Comparison of ENCODE assay signal across 8 cellular contexts in genomic region chr2:64606495-64607363, GRCh38. TPM values are rescaled to one million over a fixed set of nuclear protein-coding genes. Genes with fewer than 3 reads are reported as not detected.
DNase-seq lines count a peak whose midpoint lies in the region; ATAC-seq and TF ChIP-seq lines count a peak whose summit lies in the region.

No MANE protein-coding gene starts in this region.

- peak overlapping the region in 1 of 2 donors; percentile 74 for H3K27ac ChIP-seq in ascending aorta

- H3K27me3 ChIP-seq in ascending aorta = no peaks in the 10 kb centered on the region
- H3K27me3 ChIP-seq in kidney epithelial cell (ENCODE audit: control insufficient read depth, insufficient read depth, low read length) = no peaks in the 10 kb centered on the region

- peak; percentile 51 for TF ChIP-seq POLR2A in GM18951 (IDR thresholded peaks at IDR 0.05; ENCODE audit: extremely low read depth, insufficient read depth, insufficient read length)

- H3K9me3 ChIP-seq in ascending aorta = no peaks in the 10 kb centered on the region

- peak; percentile 52 to 99 (median 82) for DNase-seq in T-helper 2 cell
- DNase-seq in ascending aorta (ENCODE audit: low spot score in 2 of 2) = peak; percentile 90 to 95
- DNase-seq in kidney epithelial cell (ENCODE audit: low read depth) = peak; percentile 41
- peak; percentile 85 for DNase-seq in stimulated activated CD4-positive, alpha-beta T cell treated with anti-CD3 and anti-CD28 coated beads, Interleukin-4, amount 100 ng/mL, for 24 hours
- no peak for DNase-seq in NCI-H1048 (lab: John Stamatoyannopoulos, UW)
- no peak for DNase-seq in NCI-H1092 (lab: John Stamatoyannopoulos, UW)

- intact Hi-C loops in ascending aorta (cut with DNase I) = loop anchor here (2.0 kb wide), 1 partner anchor 144 kb away; no protein-coding TSS in a partner anchor

- H3K4me3 ChIP-seq in ascending aorta = peak overlapping the region in 1 of 2 donors; percentile 50
- no peak overlapping the region for H3K4me3 ChIP-seq in kidney epithelial cell (ENCODE audit: low read depth, low read length)

- in situ Hi-C loops in GM18951 (cut with MboI; ENCODE audit: low sequenced_read_pairs, unreplicated experiment) = no loop called here

- H3K36me3 ChIP-seq in ascending aorta = no peaks in the 10 kb centered on the region
- H3K36me3 ChIP-seq in kidney epithelial cell (ENCODE audit: control insufficient read depth, insufficient read depth, low read length) = no peaks in the 10 kb centered on the region

- TF ChIP-seq CTCF in ascending aorta (IDR thresholded peaks at IDR 0.05) (no peak), kidney epithelial cell (IDR thresholded peaks at IDR 0.05; ENCODE audit: insufficient read depth, low read length, poor library complexity, severe bottlenecking) (no peak)

- ATAC-seq in HG03097 (IDR thresholded peaks at IDR 0.05; ENCODE audit: low FRiP score, unreplicated experiment) = peak; percentile 79

- peaks cover 6 to 15% of the 10 kb centered on the region in 2 donors for H3K4me1 ChIP-seq in ascending aorta

RNA-seq across cellular contexts. Expression of gene SERTAD2, which starts 47.0 kb away (rescaled TPM):
- 8.7 TPM for total RNA-seq in ascending aorta
- 11.8 and 13.2 TPM in 2 replicates for total RNA-seq in kidney epithelial cell

Comparison
In these comparisons a context has a peak if more than half of its experiments do, and no peak if none do; other contexts are left out.
1. DNase-seq: peak in T-helper 2 cell (5 of 5), ascending aorta (2 of 2), kidney epithelial cell (single experiment) and stimulated activated CD4-positive, alpha-beta T cell treated with anti-CD3 and anti-CD28 coated beads, Interleukin-4, amount 100 ng/mL, for 24 hours (single experiment); none in NCI-H1048 (single experiment) and NCI-H1092 (single experiment).